In genomic region chr13:42835012-42835411, GRCh38 we compare ENCODE assay signal across 23 cellular contexts. TPM values are rescaled to one million over a fixed set of nuclear protein-coding genes. Genes with fewer than 3 reads are reported as not detected.
"Had no signal": no experiment of that assay in that cellular context is flagged by ENCODE, and none has a peak within 500 bp of the region (broad histone marks: within the 10 kb centered on the region; RNA-seq: fewer than 3 reads in every experiment).

No MANE protein-coding gene starts in this region.

- H3K27me3 ChIP-seq: SJSA1 had no signal

- H3K27ac ChIP-seq: KMS-11, SJSA1, SK-N-MC had no signal

- FAIRE-seq: HepG2, K562 had no signal

- H3K36me3 ChIP-seq: SJSA1 had no signal

- H3K4me2 ChIP-seq: KMS-11 had no signal

- DNase-seq: Kasumi-1, MM.1S, NCI-H1092 treated with DMSO at 0.1 percent for 48 hours, NCI-H1436, NCI-H187, NCI-H2029, NCI-H2081 treated with DMSO at 0.1 percent for 48 hours, NCI-H2171, NCI-H524 treated with DMSO at 0.1 percent for 48 hours, NCI-H69, NCI-H774, PC-3, Right ventricle myocardium superior, RPMI8226, SIG-M5 had no signal

- H3K4me3 ChIP-seq: K562, SJSA1, SK-N-MC had no signal

- H3K9me3 ChIP-seq: SJSA1 had no signal

RNA-seq across cellular contexts. Expression of gene FAM216B, which starts 53.6 kb away (rescaled TPM):
- total RNA-seq: HepG2, HT1080, K562, M059J, OCI-LY7, PC-3, SJSA1 had no signal
